In genomic region chr19:43562698-43563241, GRCh38 we compare ENCODE assay signal across 8 cellular contexts. TPM values are rescaled to one million over a fixed set of nuclear protein-coding genes. Genes with fewer than 3 reads are reported as not detected.
A peak's percentile ranks its signal among the peaks of the same experiment; 100 is the strongest.
DNase-seq lines count a peak whose midpoint lies in the region; ATAC-seq, FAIRE-seq and TF ChIP-seq lines count a peak whose summit lies in the region.

No MANE protein-coding gene starts in this region.

- CTCF ChIA-PET in BJ (lab: Yijun Ruan, JAX), result interaction anchor here (1.3 kb wide), 1 partner anchor 8 kb away, joined by 3 read pairs; no protein-coding TSS in a partner anchor

- POLR2A ChIA-PET in BJ (lab: Charles Lee), result no interaction called here

- FAIRE-seq in bronchial epithelial cell (lab: Jason Lieb, UNC), result no peak

- DNase-seq in BJ (ENCODE audit: low read depth) (peak; percentile 26), NCI-H1436 (lab: John Stamatoyannopoulos, UW) (peak; percentile 47), bronchial epithelial cell (ENCODE audit: low read depth) (peak; percentile 41), lung microvascular endothelial cell (ENCODE audit: low read depth in 2 of 2) (peak; percentile 66 to 89)
- peak; percentile 55 for DNase-seq in activated CD4-positive, CD25-positive, alpha-beta regulatory T cell treated with anti-CD3 and anti-CD28 coated beads, Interleukin-2, amount 50 U/mL, for 16 hours (ENCODE audit: low read depth, low spot score)
- DNase-seq in stimulated activated CD8-positive, alpha-beta memory T cell treated with anti-CD3 and anti-CD28 coated beads, Interleukin-4, amount 100 ng/mL, for 24 hours (ENCODE audit: low read depth), result peak; percentile 57

- H3K36me3 ChIP-seq in BJ (ENCODE audit: control insufficient read depth, insufficient read depth, low read length) (peaks cover 2% of the 10 kb centered on the region), bronchial epithelial cell (ENCODE audit: control insufficient read depth, insufficient read depth, low read length) (peaks cover 1% of the 10 kb centered on the region)

- peak; percentile 80 for ATAC-seq in GM21381 (IDR thresholded peaks at IDR 0.05; ENCODE audit: unreplicated experiment)
- no peak for ATAC-seq in HG02623 (IDR thresholded peaks at IDR 0.05; ENCODE audit: unreplicated experiment)

- H3K4me3 ChIP-seq in BJ (ENCODE audit: low read depth, low read length) (no peak overlapping the region), bronchial epithelial cell (ENCODE audit: low read depth, low read length) (no peak overlapping the region)

- TF ChIP-seq CTCF in BJ (IDR thresholded peaks at IDR 0.05; ENCODE audit: insufficient read depth, low read depth, low read length), result no peak
- TF ChIP-seq CTCF in bronchial epithelial cell (IDR thresholded peaks at IDR 0.05; ENCODE audit: insufficient read depth, low read length, severe bottlenecking), result no peak

- H3K27me3 ChIP-seq in BJ (ENCODE audit: control insufficient read depth, insufficient read depth, low read length) (no peaks in the 10 kb centered on the region), bronchial epithelial cell (ENCODE audit: control insufficient read depth, insufficient read depth, low read length) (no peaks in the 10 kb centered on the region)

RNA-seq across cellular contexts. Expression of gene XRCC1, which starts 12.6 kb away (rescaled TPM):
- polyA plus RNA-seq in BJ (2011; rRNA removed), result 22.8 and 30.8 TPM in 2 replicates
- polyA minus RNA-seq in BJ (2011; rRNA and poly(A)+ RNA removed), result 11.4 and 22.8 TPM in 2 replicates
- total RNA-seq in bronchial epithelial cell, result 8.3 and 10.5 TPM in 2 replicates
- total RNA-seq in lung microvascular endothelial cell, result 10.7 and 14.6 TPM in 2 replicates

RNA-seq across cellular contexts. Expression of gene PINLYP, which starts 12.8 kb away (rescaled TPM):
- polyA plus RNA-seq in BJ (2011; rRNA removed), result 2.0 and 2.2 TPM in 2 replicates
- 0.46 and 1.2 TPM in 2 replicates for polyA minus RNA-seq in BJ (2011; rRNA and poly(A)+ RNA removed)
- 0.53 and 0.64 TPM in 2 replicates for total RNA-seq in bronchial epithelial cell
- 1.1 and 4.6 TPM in 2 replicates for total RNA-seq in lung microvascular endothelial cell

RNA-seq across cellular contexts. Expression of gene ZNF575, which starts 29.8 kb away (rescaled TPM):
- polyA plus RNA-seq in BJ (2011; rRNA removed), result 0.09 and 0.33 TPM in 2 replicates
- polyA minus RNA-seq in BJ (2011; rRNA and poly(A)+ RNA removed), result 0.72 TPM in 1 of 2 replicates, not detected in the other
- not detected in 2 replicates for total RNA-seq in bronchial epithelial cell
- total RNA-seq in lung microvascular endothelial cell, result 0.20 and 0.22 TPM in 2 replicates

RNA-seq across cellular contexts. Expression of gene IRGQ, which starts 33.2 kb away (rescaled TPM):
- 5.4 and 7.0 TPM in 2 replicates for polyA plus RNA-seq in BJ (2011; rRNA removed)
- 9.6 and 11.9 TPM in 2 replicates for polyA minus RNA-seq in BJ (2011; rRNA and poly(A)+ RNA removed)
- total RNA-seq in bronchial epithelial cell, result 15.9 and 19.5 TPM in 2 replicates
- 19.2 and 29.0 TPM in 2 replicates for total RNA-seq in lung microvascular endothelial cell

RNA-seq across cellular contexts. Expression of gene ZNF576, which starts 33.6 kb away (rescaled TPM):
- 9.0 and 14.8 TPM in 2 replicates for polyA plus RNA-seq in BJ (2011; rRNA removed)
- polyA minus RNA-seq in BJ (2011; rRNA and poly(A)+ RNA removed), result 5.6 and 6.8 TPM in 2 replicates
- total RNA-seq in bronchial epithelial cell (9.5 and 10.5 TPM in 2 replicates), lung microvascular endothelial cell (5.9 and 9.1 TPM in 2 replicates)

Comparison
In these comparisons a context has a peak if more than half of its experiments do, and no peak if none do; other contexts are left out.
1. DNase-seq: peak in every context shown above with its lines; median percentile 78 in lung microvascular endothelial cell; 57 in stimulated activated CD8-positive, alpha-beta memory T cell treated with anti-CD3 and anti-CD28 coated beads, Interleukin-4, amount 100 ng/mL, for 24 hours; 55 in activated CD4-positive, CD25-positive, alpha-beta regulatory T cell treated with anti-CD3 and anti-CD28 coated beads, Interleukin-2, amount 50 U/mL, for 16 hours; 47 in NCI-H1436; 41 in bronchial epithelial cell; 26 in BJ.